ENCODE assay signal across 3 cellular contexts in the genomic region with DNA sequence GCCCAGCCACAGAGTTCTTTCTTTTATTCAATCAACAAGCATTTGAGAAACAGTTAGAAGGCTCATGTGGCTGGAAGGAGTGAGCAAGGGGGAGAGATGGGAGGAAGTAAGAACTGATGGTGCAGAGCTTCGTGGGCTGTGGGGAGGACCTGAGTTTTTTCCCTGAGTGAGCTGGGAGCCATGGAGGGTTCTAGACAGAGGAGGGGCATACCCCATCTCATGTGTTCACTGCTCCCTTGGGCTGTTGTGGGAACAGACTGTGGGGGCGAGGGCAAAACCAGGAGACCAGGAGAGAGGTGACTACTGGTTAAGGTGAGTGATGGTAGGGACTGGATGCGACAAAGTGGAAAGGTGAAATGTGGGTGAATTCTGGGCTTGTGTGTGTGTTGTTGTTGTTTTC.
TF ChIP-seq lines count a peak whose summit lies in the region.

No MANE protein-coding gene starts in this region.

TF ChIP-seq in GM12891, 5 proteins besides CTCF, POLR2A, EP300 and RAD21:
- TF ChIP-seq TAF1 (IDR thresholded peaks at IDR 0.05; ENCODE audit: low read depth, low read length): no peak
- no peak for TF ChIP-seq PAX5 (IDR thresholded peaks at IDR 0.05; ENCODE audit: insufficient read depth, low read length, severe bottlenecking)
- TF ChIP-seq POLR2AphosphoS5 (IDR thresholded peaks at IDR 0.05; ENCODE audit: low read depth, low read length): no peak
- no peak for TF ChIP-seq SPI1 (IDR thresholded peaks at IDR 0.05; ENCODE audit: low read depth, low read length)
- TF ChIP-seq POU2F2 (IDR thresholded peaks at IDR 0.05; ENCODE audit: low read depth, low read length): no peak

TF ChIP-seq in K562, 482 proteins besides CTCF, POLR2A, EP300 and RAD21:
- no peak for TF ChIP-seq FOXM1 (IDR thresholded peaks at IDR 0.05; ENCODE audit: low read depth)
- no peak for TF ChIP-seq FOXM1 (CRISPR knock-in tag; IDR thresholded peaks at IDR 0.05; ENCODE audit: low read depth)
- TF ChIP-seq ZNF79 (CRISPR knock-in tag; IDR thresholded peaks at IDR 0.05; ENCODE audit: low read depth): no peak
- TF ChIP-seq ZFP36 (IDR thresholded peaks at IDR 0.05; ENCODE audit: low read depth, low read length, partially characterized antibody): peak; percentile 47
- no peak for TF ChIP-seq CCAR2 (IDR thresholded peaks at IDR 0.05; ENCODE audit: low read depth, low read length)
- TF ChIP-seq RFX5 (IDR thresholded peaks at IDR 0.05; ENCODE audit: low read depth, low read length): no peak
- peak; percentile 51 for TF ChIP-seq RBM25 (IDR thresholded peaks at IDR 0.05; ENCODE audit: low read depth, low read length, severe bottlenecking)
- peak in 1 of 2 experiments; percentile 27; a peak in 1 of 4 replicates for TF ChIP-seq KDM1A (IDR thresholded peaks at IDR 0.05)
- TF ChIP-seq BCOR (IDR thresholded peaks at IDR 0.05): peak; percentile 56

TF ChIP-seq in HEK293T, 16 proteins besides CTCF, POLR2A, EP300 and RAD21:
- TF ChIP-seq TARDBP (IDR thresholded peaks at IDR 0.05): no peak
- TF ChIP-seq NFRKB (IDR thresholded peaks at IDR 0.05): no peak
- TF ChIP-seq HDGF (IDR thresholded peaks at IDR 0.05; ENCODE audit: borderline replicate concordance): no peak
- no peak for TF ChIP-seq ARNT (IDR thresholded peaks at IDR 0.05)
- no peak for TF ChIP-seq FOXA1 (IDR thresholded peaks at IDR 0.05)
- TF ChIP-seq SUZ12 (IDR thresholded peaks at IDR 0.05): no peak
- TF ChIP-seq, protein P1, sequence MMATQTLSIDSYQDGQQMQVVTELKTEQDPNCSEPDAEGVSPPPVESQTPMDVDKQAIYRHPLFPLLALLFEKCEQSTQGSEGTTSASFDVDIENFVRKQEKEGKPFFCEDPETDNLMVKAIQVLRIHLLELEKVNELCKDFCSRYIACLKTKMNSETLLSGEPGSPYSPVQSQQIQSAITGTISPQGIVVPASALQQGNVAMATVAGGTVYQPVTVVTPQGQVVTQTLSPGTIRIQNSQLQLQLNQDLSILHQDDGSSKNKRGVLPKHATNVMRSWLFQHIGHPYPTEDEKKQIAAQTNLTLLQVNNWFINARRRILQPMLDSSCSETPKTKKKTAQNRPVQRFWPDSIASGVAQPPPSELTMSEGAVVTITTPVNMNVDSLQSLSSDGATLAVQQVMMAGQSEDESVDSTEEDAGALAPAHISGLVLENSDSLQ (IDR thresholded peaks at IDR 0.05): no peak
- TF ChIP-seq ZNF384 (IDR thresholded peaks at IDR 0.05): no peak
- no peak for TF ChIP-seq ELF4 (IDR thresholded peaks at IDR 0.05)
- TF ChIP-seq BHLHE40 (IDR thresholded peaks at IDR 0.05; ENCODE audit: borderline replicate concordance): no peak
- no peak for TF ChIP-seq FOXK2 (IDR thresholded peaks at IDR 0.05)
- no peak for TF ChIP-seq LEF1 (IDR thresholded peaks at IDR 0.05; ENCODE audit: borderline replicate concordance)
- no peak for TF ChIP-seq L3MBTL2 (conservative IDR thresholded peaks at IDR 0.05)
- no peak for TF ChIP-seq SP1 (IDR thresholded peaks at IDR 0.05)
